ENCODE assay signal across 1 cellular context in the genomic region with DNA sequence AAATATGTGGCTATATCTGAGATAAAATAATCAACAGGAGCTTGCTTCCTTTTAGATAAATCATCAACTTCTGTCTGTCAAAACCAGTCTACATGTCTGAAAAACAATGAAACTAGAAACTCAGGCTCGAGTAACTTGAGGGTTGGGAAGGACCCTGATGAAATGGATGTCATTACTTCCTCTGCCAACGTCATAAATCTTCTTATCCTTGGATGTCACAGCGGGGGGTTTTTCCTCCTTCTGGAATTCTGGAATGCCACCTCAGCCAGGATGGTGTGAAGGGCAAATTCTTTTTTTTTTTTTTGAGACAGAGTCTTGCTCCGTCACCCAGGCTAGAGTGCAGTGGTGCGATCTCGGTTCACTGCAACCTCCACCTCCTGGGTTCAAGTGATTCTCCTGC.
TF ChIP-seq lines count a peak whose summit lies in the region.

No MANE protein-coding gene starts in this region.

TF ChIP-seq in K562, 482 proteins besides CTCF, POLR2A, EP300 and RAD21 (continued from another document):
- TF ChIP-seq PBX2 (CRISPR knock-in tag; IDR thresholded peaks at IDR 0.05; ENCODE audit: low read depth) (no peak), PBX2 (tag; conservative IDR thresholded peaks at IDR 0.05; ENCODE audit: low read depth) (peak; percentile 49), SMAD2 (IDR thresholded peaks at IDR 0.05; ENCODE audit: low read depth, low read length) (no peak)
